In genomic region chr5:134133213-134133994, GRCh38 we compare ENCODE assay signal across 13 cellular contexts.
DNase-seq lines count a peak whose midpoint lies in the region; ATAC-seq lines count a peak whose summit lies in the region.
"Had no signal": no experiment of that assay in that cellular context is flagged by ENCODE, and none has a peak within 500 bp of the region (broad histone marks: within the 10 kb centered on the region; RNA-seq: fewer than 3 reads in every experiment).

No MANE protein-coding gene starts in this region.

- peaks cover 43% of the 10 kb centered on the region for H3K36me3 Mint-ChIP-seq in T-helper 1 cell treated with Interleukin-12 subunit alpha and Interleukin-12 subunit beta and Interleukin-4 antibody, amounts not matched to agents 30 μg/mL and 1 μg/mL, for 36 hours (ENCODE audit: low read depth)
- H3K36me3 Mint-ChIP-seq in stimulated activated effector memory CD8-positive, alpha-beta T cell treated with anti-CD3 and anti-CD28 coated beads, Interleukin-12 subunit alpha, Interleukin-12 subunit beta, amount 100 ng/mL, for 72 hours: peaks cover 56% of the 10 kb centered on the region

- peaks cover 72% of the 10 kb centered on the region for H3K4me1 Mint-ChIP-seq in T-helper 1 cell treated with Interleukin-12 subunit alpha and Interleukin-12 subunit beta and Interleukin-4 antibody, amounts not matched to agents 30 μg/mL and 1 μg/mL, for 36 hours (ENCODE audit: low read depth)
- peaks cover 97% of the 10 kb centered on the region for H3K4me1 Mint-ChIP-seq in stimulated activated effector memory CD8-positive, alpha-beta T cell treated with anti-CD3 and anti-CD28 coated beads, Interleukin-12 subunit alpha, Interleukin-12 subunit beta, amount 100 ng/mL, for 72 hours

- H3K27ac Mint-ChIP-seq in T-helper 1 cell treated with Interleukin-12 subunit alpha and Interleukin-12 subunit beta and Interleukin-4 antibody, amounts not matched to agents 30 μg/mL and 1 μg/mL, for 36 hours: peak overlapping the region; percentile 92
- H3K27ac Mint-ChIP-seq in stimulated activated effector memory CD8-positive, alpha-beta T cell treated with anti-CD3 and anti-CD28 coated beads, Interleukin-12 subunit alpha, Interleukin-12 subunit beta, amount 100 ng/mL, for 72 hours: peak overlapping the region; percentile 89

- peak overlapping the region; percentile 29 for H3K4me3 ChIP-seq in effector memory CD4-positive, alpha-beta T cell (ENCODE audit: insufficient read depth, low read depth, low read length, poor library complexity, severe bottlenecking)
- H3K4me3 ChIP-seq: ascending aorta, testis had no signal

- peaks cover 54% of the 10 kb centered on the region for H3K36me3 ChIP-seq in effector memory CD4-positive, alpha-beta T cell (ENCODE audit: control insufficient read depth, insufficient read depth, low read length)

- no peak for DNase-seq in T-helper 1 cell
- peak; percentile 4 for DNase-seq in activated CD4-positive, alpha-beta T cell treated with anti-CD3 and anti-CD28 coated beads for 48 hours
- DNase-seq in effector memory CD4-positive, alpha-beta T cell: no peak
- DNase-seq in stimulated activated effector memory CD8-positive, alpha-beta T cell treated with anti-CD3 and anti-CD28 coated beads, Interleukin-12 subunit alpha, Interleukin-12 subunit beta, amount 100 ng/mL, for 72 hours (ENCODE audit: low spot score in 2 of 2): no peak
- DNase-seq in NCI-H748 (lab: John Stamatoyannopoulos, UW; ENCODE audit: unreplicated experiment): no peak
- no peak for DNase-seq in NOMO-1 (lab: John Stamatoyannopoulos, UW; ENCODE audit: unreplicated experiment in 2 of 2)
- DNase-seq in epidermal melanocyte (ENCODE audit: insufficient read length, low spot score): no peak
- DNase-seq: NCI-H1930, OCI-M1, testis had no signal

- peak overlapping the region; percentile 98 for H3K27ac ChIP-seq in effector memory CD4-positive, alpha-beta T cell (ENCODE audit: insufficient read depth, low read length, poor library complexity, severe bottlenecking)
- H3K27ac ChIP-seq: 22Rv1, ascending aorta, testis had no signal

- peak; percentile 14 for ATAC-seq in stimulated activated effector memory CD8-positive, alpha-beta T cell treated with anti-CD3 and anti-CD28 coated beads, Interleukin-12 subunit alpha, Interleukin-12 subunit beta, amount 100 ng/mL, for 72 hours

- H3K27me3 ChIP-seq in effector memory CD4-positive, alpha-beta T cell (replicated peaks; ENCODE audit: control insufficient read depth, insufficient read depth, low read length, poor library complexity, severe bottlenecking): no peaks in the 10 kb centered on the region
- H3K27me3 ChIP-seq: ascending aorta, testis had no signal

- H3K4me3 Mint-ChIP-seq in T-helper 1 cell treated with Interleukin-12 subunit alpha and Interleukin-12 subunit beta and Interleukin-4 antibody, amounts not matched to agents 30 μg/mL and 1 μg/mL, for 36 hours: peak overlapping the region; percentile 74
- peak overlapping the region; percentile 51 for H3K4me3 Mint-ChIP-seq in stimulated activated effector memory CD8-positive, alpha-beta T cell treated with anti-CD3 and anti-CD28 coated beads, Interleukin-12 subunit alpha, Interleukin-12 subunit beta, amount 100 ng/mL, for 72 hours

- peaks cover 14% of the 10 kb centered on the region for H3K27me3 Mint-ChIP-seq in T-helper 1 cell treated with Interleukin-12 subunit alpha and Interleukin-12 subunit beta and Interleukin-4 antibody, amounts not matched to agents 30 μg/mL and 1 μg/mL, for 36 hours (ENCODE audit: low read depth)

- H3K4me1 ChIP-seq in effector memory CD4-positive, alpha-beta T cell (ENCODE audit: control insufficient read depth, insufficient read depth, low read length, poor library complexity, severe bottlenecking): peaks cover 98% of the 10 kb centered on the region
- H3K4me1 ChIP-seq: testis had no signal

- H3K9me3 Mint-ChIP-seq in T-helper 1 cell treated with Interleukin-12 subunit alpha and Interleukin-12 subunit beta and Interleukin-4 antibody, amounts not matched to agents 30 μg/mL and 1 μg/mL, for 36 hours: no peaks in the 10 kb centered on the region
- no peaks in the 10 kb centered on the region for H3K9me3 Mint-ChIP-seq in stimulated activated effector memory CD8-positive, alpha-beta T cell treated with anti-CD3 and anti-CD28 coated beads, Interleukin-12 subunit alpha, Interleukin-12 subunit beta, amount 100 ng/mL, for 72 hours

- H3K9me3 ChIP-seq in effector memory CD4-positive, alpha-beta T cell (ENCODE audit: control insufficient read depth, low read length): no peaks in the 10 kb centered on the region
- H3K9me3 ChIP-seq: ascending aorta, testis had no signal
